9 cellular contexts compared by ENCODE assay signal in the genomic region with DNA sequence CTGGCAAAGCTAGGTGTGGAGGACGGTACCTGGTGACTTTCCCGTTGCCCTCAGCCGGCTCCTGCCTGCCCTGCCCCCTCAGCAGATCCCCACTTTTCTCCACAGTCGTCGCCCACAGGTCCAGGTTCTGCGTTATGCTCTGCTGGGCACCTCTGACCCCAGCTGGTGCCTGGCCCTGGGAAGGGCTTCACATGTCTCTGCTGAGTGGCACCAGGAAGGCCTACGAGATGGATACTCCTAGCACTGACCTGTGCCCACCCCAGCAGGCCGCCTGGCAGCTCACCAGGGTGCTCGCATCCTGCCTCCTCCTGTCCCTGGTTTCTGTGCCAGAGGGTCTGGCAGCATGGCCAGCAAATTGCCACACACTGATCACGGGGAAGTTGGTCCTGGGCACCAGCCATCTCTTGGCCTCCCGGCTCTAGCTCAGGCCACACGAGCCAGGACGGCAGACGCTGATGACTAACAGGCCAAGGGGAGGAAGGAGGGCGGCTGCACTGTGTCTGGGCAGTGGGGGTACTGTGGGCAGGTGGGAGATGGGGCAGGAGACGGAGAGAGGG. TPM values are rescaled to one million over a fixed set of nuclear protein-coding genes. Genes with fewer than 3 reads are reported as not detected.
DNase-seq lines count a peak whose midpoint lies in the region; ATAC-seq, FAIRE-seq and TF ChIP-seq lines count a peak whose summit lies in the region.
"Had no signal": no experiment of that assay in that cellular context is flagged by ENCODE, and none has a peak within 500 bp of the region (broad histone marks: within the 10 kb centered on the region; RNA-seq: fewer than 3 reads in every experiment).

No MANE protein-coding gene starts in this region.

- TF ChIP-seq POLR2A in endothelial cell of umbilical vein (IDR thresholded peaks at IDR 0.05; ENCODE audit: low read depth, low read length), result no peak

- dilution Hi-C loops in endothelial cell of umbilical vein (cut with MboI; ENCODE audit: extremely low pct_ligation_motif_present, low sequenced_read_pairs), result no loop called here

- no peaks in the 10 kb centered on the region for H3K27me3 Mint-ChIP-seq in memory B cell
- no peaks in the 10 kb centered on the region for H3K27me3 Mint-ChIP-seq in activated CD4-positive, alpha-beta memory T cell treated with anti-CD3 and anti-CD28 coated beads for 36 hours

- H3K9ac ChIP-seq in endothelial cell of umbilical vein (replicated peaks; ENCODE audit: extremely low read depth, insufficient read depth, low read length), result no peak overlapping the region

- H3K4me3 Mint-ChIP-seq in memory B cell, result no peak overlapping the region
- no peak overlapping the region for H3K4me3 Mint-ChIP-seq in activated CD4-positive, alpha-beta memory T cell treated with anti-CD3 and anti-CD28 coated beads for 36 hours

- CTCF ChIA-PET in endothelial cell of umbilical vein (lab: Charles Lee), result interaction anchor here (1.1 to 2.2 kb wide), 3 partner anchors 43 to 152 kb away, joined by 3 to 12 read pairs (median 3); no protein-coding TSS in a partner anchor
- CTCF ChIA-PET in activated CD4-positive, alpha-beta memory T cell treated with anti-CD3 and anti-CD28 coated beads for 36 hours (lab: Charles Lee), result interaction anchor here (1.1 kb wide), 1 partner anchor 48 kb away, joined by 4 read pairs; no protein-coding TSS in a partner anchor

- DNase-seq in endothelial cell of umbilical vein (ENCODE audit: low read depth, low spot score) (no peak), memory B cell (ENCODE audit: low spot score in 2 of 2) (no peak), DMS 273 (lab: John Stamatoyannopoulos, UW; ENCODE audit: unreplicated experiment) (no peak), COLO829 (ENCODE audit: low spot score) (no peak)
- no peak for DNase-seq in activated CD4-positive, alpha-beta memory T cell treated with anti-CD3 and anti-CD28 coated beads for 36 hours
- DNase-seq: NCI-H2081 treated with DMSO at 0.1 percent for 48 hours had no signal

- peaks cover 3 to 10% of the 10 kb centered on the region in 2 experiments for H3K36me3 ChIP-seq in endothelial cell of umbilical vein (ENCODE audit: control insufficient read depth in 2 of 2, extremely low read depth in 1 of 2, insufficient read depth in 2 of 2, low read length in 2 of 2)

- H3K9me3 ChIP-seq in endothelial cell of umbilical vein (replicated peaks; ENCODE audit: control insufficient read depth, insufficient read depth, low read length), result no peaks in the 10 kb centered on the region

- ATAC-seq in SK-N-SH treated with all-trans-retinoic acid at 6 μM for 48 hours, result peak; percentile 83
- no peak for ATAC-seq in memory B cell (ENCODE audit: low read depth)
- no peak for ATAC-seq in GM19395 (IDR thresholded peaks at IDR 0.05; ENCODE audit: unreplicated experiment)

- H3K9me1 ChIP-seq in endothelial cell of umbilical vein (replicated peaks; ENCODE audit: control insufficient read depth, extremely low read depth, insufficient read depth, low read length), result no peaks in the 10 kb centered on the region

- peaks cover 7% of the 10 kb centered on the region for H3K4me1 ChIP-seq in endothelial cell of umbilical vein (ENCODE audit: control insufficient read depth, extremely low read depth, insufficient read depth, low read length)

- H3K4me2 ChIP-seq in endothelial cell of umbilical vein (ENCODE audit: insufficient read depth, low read length), result no peak overlapping the region

- no peaks in the 10 kb centered on the region for H3K27me3 ChIP-seq in endothelial cell of umbilical vein (ENCODE audit: control insufficient read depth in 2 of 2, insufficient read depth in 2 of 2, low read length in 2 of 2)

- peak overlapping the region; percentile 60 for H3K27ac Mint-ChIP-seq in memory B cell
- H3K27ac Mint-ChIP-seq in activated CD4-positive, alpha-beta memory T cell treated with anti-CD3 and anti-CD28 coated beads for 36 hours, result no peak overlapping the region

- H3K9me3 Mint-ChIP-seq in memory B cell, result no peaks in the 10 kb centered on the region
- no peaks in the 10 kb centered on the region for H3K9me3 Mint-ChIP-seq in activated CD4-positive, alpha-beta memory T cell treated with anti-CD3 and anti-CD28 coated beads for 36 hours

- TF ChIP-seq CTCF in endothelial cell of umbilical vein (IDR thresholded peaks at IDR 0.05; ENCODE audit: extremely low read depth in 1 of 2, insufficient read depth in 1 of 2, low read depth in 1 of 2, low read length in 2 of 2), result no peak

- no TSS peak for BruUV-seq in endothelial cell of umbilical vein (replicated peaks; lab: Mats Ljungman, UMichigan)

- H4K20me1 ChIP-seq in endothelial cell of umbilical vein (replicated peaks; ENCODE audit: control insufficient read depth, extremely low read depth, insufficient read depth, low read length), result no peaks in the 10 kb centered on the region

- FAIRE-seq in endothelial cell of umbilical vein (lab: Jason Lieb, UNC), result no peak

- POLR2A ChIA-PET in endothelial cell of umbilical vein (lab: Charles Lee), result no interaction called here
- POLR2A ChIA-PET in activated CD4-positive, alpha-beta memory T cell treated with anti-CD3 and anti-CD28 coated beads for 36 hours (lab: Charles Lee), result interaction anchor here (1.2 kb wide), 1 partner anchor 54 kb away, joined by 6 read pairs; no protein-coding TSS in a partner anchor

- H2AFZ ChIP-seq in endothelial cell of umbilical vein (ENCODE audit: low read depth, low read length), result no peak overlapping the region

- H3K27ac ChIP-seq in endothelial cell of umbilical vein (ENCODE audit: insufficient read depth, low read depth, low read length), result peak overlapping the region; percentile 39
- peak overlapping the region; percentile 33 for H3K27ac ChIP-seq in temporal lobe (ENCODE audit: low read depth, low read length)

- H3K79me2 ChIP-seq in endothelial cell of umbilical vein (ENCODE audit: control insufficient read depth, insufficient read depth, low read length), result peaks cover 52% of the 10 kb centered on the region

- peaks cover 10% of the 10 kb centered on the region for H3K36me3 Mint-ChIP-seq in memory B cell
- H3K36me3 Mint-ChIP-seq in activated CD4-positive, alpha-beta memory T cell treated with anti-CD3 and anti-CD28 coated beads for 36 hours, result peaks cover 28% of the 10 kb centered on the region

- intact Hi-C loops in endothelial cell of umbilical vein (cut with micrococcal nuclease), result no loop called here
- intact Hi-C loops in activated CD4-positive, alpha-beta memory T cell treated with anti-CD3 and anti-CD28 coated beads for 36 hours (cut with micrococcal nuclease), result no loop called here

- no peak overlapping the region for H3K4me3 ChIP-seq in endothelial cell of umbilical vein (replicated peaks in 1 of 3; ENCODE audit: insufficient read depth in 1 of 3, low read depth in 1 of 3, low read length in 3 of 3)

- peaks cover 2% of the 10 kb centered on the region for H3K4me1 Mint-ChIP-seq in memory B cell
- H3K4me1 Mint-ChIP-seq in activated CD4-positive, alpha-beta memory T cell treated with anti-CD3 and anti-CD28 coated beads for 36 hours (ENCODE audit: low read depth), result peaks cover 11% of the 10 kb centered on the region

TF ChIP-seq in SK-N-SH treated with all-trans-retinoic acid at 6 μM for 48 hours, 23 proteins besides CTCF, POLR2A, EP300 and RAD21 (continues in another document):
- TF ChIP-seq, protein P1, sequence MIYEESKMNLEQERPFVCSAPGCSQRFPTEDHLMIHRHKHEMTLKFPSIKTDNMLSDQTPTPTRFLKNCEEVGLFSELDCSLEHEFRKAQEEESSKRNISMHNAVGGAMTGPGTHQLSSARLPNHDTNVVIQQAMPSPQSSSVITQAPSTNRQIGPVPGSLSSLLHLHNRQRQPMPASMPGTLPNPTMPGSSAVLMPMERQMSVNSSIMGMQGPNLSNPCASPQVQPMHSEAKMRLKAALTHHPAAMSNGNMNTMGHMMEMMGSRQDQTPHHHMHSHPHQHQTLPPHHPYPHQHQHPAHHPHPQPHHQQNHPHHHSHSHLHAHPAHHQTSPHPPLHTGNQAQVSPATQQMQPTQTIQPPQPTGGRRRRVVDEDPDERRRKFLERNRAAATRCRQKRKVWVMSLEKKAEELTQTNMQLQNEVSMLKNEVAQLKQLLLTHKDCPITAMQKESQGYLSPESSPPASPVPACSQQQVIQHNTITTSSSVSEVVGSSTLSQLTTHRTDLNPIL (CRISPR knock-in tag; IDR thresholded peaks at IDR 0.05; ENCODE audit: low read depth), result no peak

TF ChIP-seq in endothelial cell of umbilical vein, 7 proteins besides CTCF, POLR2A, EP300 and RAD21 (continues in another document):
- no peak for TF ChIP-seq MAX (IDR thresholded peaks at IDR 0.05; ENCODE audit: insufficient read depth, insufficient read length)
- no peak for TF ChIP-seq POLR2AphosphoS5 (IDR thresholded peaks at IDR 0.05; ENCODE audit: insufficient read depth, low read depth, low read length)
- no peak for TF ChIP-seq GATA2 (IDR thresholded peaks at IDR 0.05; ENCODE audit: insufficient read depth, insufficient read length, low read depth, low read length)
- no peak for TF ChIP-seq MYC (IDR thresholded peaks at IDR 0.05; ENCODE audit: low read depth, low read length)

RNA-seq across cellular contexts. Expression of gene CARS1, which starts 13.8 kb away (rescaled TPM):
- total RNA-seq in endothelial cell of umbilical vein (66.2 and 72.3 TPM in 2 replicates), temporal lobe (34.9 TPM)
- 32.2 and 43.5 TPM in 2 replicates for polyA plus RNA-seq in endothelial cell of umbilical vein
- polyA plus RNA-seq in endothelial cell of umbilical vein (2011; cell fraction: cytosol; rRNA removed), result 38.6 and 42.2 TPM in 2 replicates
- 178 and 193 TPM in 2 replicates for polyA plus RNA-seq in endothelial cell of umbilical vein (2011; cell fraction: nucleus; rRNA removed)
- polyA plus RNA-seq in endothelial cell of umbilical vein (2012), result 57.1 and 59.4 TPM in 2 replicates
- polyA minus RNA-seq in endothelial cell of umbilical vein, result 48.2 and 49.9 TPM in 2 replicates
- polyA minus RNA-seq in endothelial cell of umbilical vein (2011; cell fraction: cytosol; rRNA and poly(A)+ RNA removed), result 58.0 TPM
- 45.8 and 48.3 TPM in 2 replicates for polyA minus RNA-seq in endothelial cell of umbilical vein (2011; cell fraction: nucleus; rRNA and poly(A)+ RNA removed)
- total RNA-seq in activated CD4-positive, alpha-beta memory T cell treated with anti-CD3 and anti-CD28 coated beads for 36 hours, result 10 to 100 TPM; 94.7 to 97.5 TPM

RNA-seq across cellular contexts. Expression of gene NAP1L4, which starts 51.3 kb away (rescaled TPM):
- total RNA-seq in endothelial cell of umbilical vein (173 and 177 TPM in 2 replicates), temporal lobe (185 TPM)
- polyA plus RNA-seq in endothelial cell of umbilical vein, result 68.0 and 100.0 TPM in 2 replicates
- polyA plus RNA-seq in endothelial cell of umbilical vein (2011; cell fraction: cytosol; rRNA removed), result 112 and 117 TPM in 2 replicates
- 169 and 178 TPM in 2 replicates for polyA plus RNA-seq in endothelial cell of umbilical vein (2011; cell fraction: nucleus; rRNA removed)
- polyA plus RNA-seq in endothelial cell of umbilical vein (2012), result 140 and 147 TPM in 2 replicates
- 71.5 and 73.7 TPM in 2 replicates for polyA minus RNA-seq in endothelial cell of umbilical vein
- 52.2 TPM for polyA minus RNA-seq in endothelial cell of umbilical vein (2011; cell fraction: cytosol; rRNA and poly(A)+ RNA removed)
- polyA minus RNA-seq in endothelial cell of umbilical vein (2011; cell fraction: nucleus; rRNA and poly(A)+ RNA removed), result 75.3 and 108 TPM in 2 replicates
- 100 to 1,000 TPM; 261 to 263 TPM for total RNA-seq in activated CD4-positive, alpha-beta memory T cell treated with anti-CD3 and anti-CD28 coated beads for 36 hours
